In genomic region chr1:25821112-25821476, GRCh38 we compare ENCODE assay signal across 8 cellular contexts. TPM values are rescaled to one million over a fixed set of nuclear protein-coding genes. Genes with fewer than 3 reads are reported as not detected.
DNase-seq lines count a peak whose midpoint lies in the region; ATAC-seq and TF ChIP-seq lines count a peak whose summit lies in the region.

No MANE protein-coding gene starts in this region.

- H3K4me3 Mint-ChIP-seq in activated CD8-positive, alpha-beta memory T cell treated with anti-CD3 and anti-CD28 coated beads, Interleukin-2, amount 10 ng/mL, durations not matched to agents 7 days and 5 days: peak overlapping the region; percentile 91
- peak overlapping the region; percentile 99 for H3K4me3 Mint-ChIP-seq in activated naive CD8-positive, alpha-beta T cell

- no peak for ATAC-seq in activated CD8-positive, alpha-beta memory T cell treated with anti-CD3 and anti-CD28 coated beads, Interleukin-2, amount 10 ng/mL, durations not matched to agents 7 days and 5 days
- ATAC-seq in thoracic aorta (ENCODE audit: insufficient number of reproducible peaks, low FRiP score, low read depth) (no peak), HG03469 (IDR thresholded peaks at IDR 0.05; ENCODE audit: unreplicated experiment) (no peak), GM18517 (IDR thresholded peaks at IDR 0.05; ENCODE audit: unreplicated experiment) (no peak), left colon (no peak)

- H3K27ac Mint-ChIP-seq in activated CD8-positive, alpha-beta memory T cell treated with anti-CD3 and anti-CD28 coated beads, Interleukin-2, amount 10 ng/mL, durations not matched to agents 7 days and 5 days: peak overlapping the region; percentile 92
- H3K27ac Mint-ChIP-seq in activated naive CD8-positive, alpha-beta T cell: peak overlapping the region; percentile 98

- peaks cover 19 to 38% of the 10 kb centered on the region in 2 donors for H3K4me1 ChIP-seq in thoracic aorta (ENCODE audit: control insufficient read depth in 1 of 2, low read depth in 2 of 2)

- no peaks in the 10 kb centered on the region for H3K9me3 Mint-ChIP-seq in activated CD8-positive, alpha-beta memory T cell treated with anti-CD3 and anti-CD28 coated beads, Interleukin-2, amount 10 ng/mL, durations not matched to agents 7 days and 5 days (ENCODE audit: low read depth)
- H3K9me3 Mint-ChIP-seq in activated naive CD8-positive, alpha-beta T cell (ENCODE audit: low read depth): no peaks in the 10 kb centered on the region

- H3K4me1 Mint-ChIP-seq in activated CD8-positive, alpha-beta memory T cell treated with anti-CD3 and anti-CD28 coated beads, Interleukin-2, amount 10 ng/mL, durations not matched to agents 7 days and 5 days: peaks cover 23% of the 10 kb centered on the region
- peaks cover 30% of the 10 kb centered on the region for H3K4me1 Mint-ChIP-seq in activated naive CD8-positive, alpha-beta T cell (ENCODE audit: low read depth)

- H3K4me3 ChIP-seq in kidney epithelial cell (ENCODE audit: low read depth, low read length) (peak overlapping the region; percentile 85), thoracic aorta (peak overlapping the region; percentile 94)

- H3K27me3 ChIP-seq in kidney epithelial cell (ENCODE audit: control insufficient read depth, insufficient read depth, low read length) (no peaks in the 10 kb centered on the region), thoracic aorta (replicated peaks; ENCODE audit: insufficient read depth) (no peaks in the 10 kb centered on the region)

- H3K27me3 Mint-ChIP-seq in activated CD8-positive, alpha-beta memory T cell treated with anti-CD3 and anti-CD28 coated beads, Interleukin-2, amount 10 ng/mL, durations not matched to agents 7 days and 5 days: no peaks in the 10 kb centered on the region
- no peaks in the 10 kb centered on the region for H3K27me3 Mint-ChIP-seq in activated naive CD8-positive, alpha-beta T cell

- peaks cover 4% of the 10 kb centered on the region for H3K36me3 Mint-ChIP-seq in activated CD8-positive, alpha-beta memory T cell treated with anti-CD3 and anti-CD28 coated beads, Interleukin-2, amount 10 ng/mL, durations not matched to agents 7 days and 5 days
- H3K36me3 Mint-ChIP-seq in activated naive CD8-positive, alpha-beta T cell: no peaks in the 10 kb centered on the region

- intact Hi-C loops in left colon (cut with DNase I, micrococcal nuclease): no loop called here

- TF ChIP-seq CTCF in kidney epithelial cell (IDR thresholded peaks at IDR 0.05; ENCODE audit: insufficient read depth, low read length, poor library complexity, severe bottlenecking) (no peak), thoracic aorta (IDR thresholded peaks at IDR 0.05) (no peak)

- CTCF ChIA-PET in activated CD8-positive, alpha-beta memory T cell treated with anti-CD3 and anti-CD28 coated beads, Interleukin-2, amount 10 ng/mL, durations not matched to agents 7 days and 5 days (lab: Charles Lee): interaction anchor here (1.1 to 2.9 kb wide), 5 partner anchors 23 to 288 kb away, joined by 3 to 11 read pairs (median 4); partner anchors contain the start of gene PAFAH2

- H3K36me3 ChIP-seq in kidney epithelial cell (ENCODE audit: control insufficient read depth, insufficient read depth, low read length) (no peaks in the 10 kb centered on the region), thoracic aorta (peaks cover 4% of the 10 kb centered on the region)

- peak overlapping the region; percentile 84 to 89 for H3K27ac ChIP-seq in thoracic aorta

- no peak for DNase-seq in activated CD8-positive, alpha-beta memory T cell treated with anti-CD3 and anti-CD28 coated beads, Interleukin-2, amount 10 ng/mL, durations not matched to agents 7 days and 5 days
- no peak for DNase-seq in activated CD8-positive, alpha-beta memory T cell treated with anti-CD3 and anti-CD28 coated beads, Interleukin-2, amount 50 U/mL, for 4 hours
- DNase-seq in kidney epithelial cell (ENCODE audit: low read depth) (no peak), thoracic aorta (ENCODE audit: low spot score) (no peak), left colon (no peak)

- no peaks in the 10 kb centered on the region for H3K9me3 ChIP-seq in thoracic aorta

RNA-seq across cellular contexts. Expression of gene MTFR1L, which starts 1.3 kb away (rescaled TPM):
- 10 to 100 TPM; 28.9 to 31.2 TPM for total RNA-seq in activated CD8-positive, alpha-beta memory T cell treated with anti-CD3 and anti-CD28 coated beads, Interleukin-2, amount 10 ng/mL, durations not matched to agents 7 days and 5 days
- total RNA-seq in kidney epithelial cell (46.3 and 51.0 TPM in 2 replicates), thoracic aorta (10 to 100 TPM; 63.4 to 81.9 TPM), left colon (10 to 100 TPM; 42.1 to 59.4 TPM)

RNA-seq across cellular contexts. Expression of gene SELENON, which starts 21.1 kb away (rescaled TPM):
- total RNA-seq in activated CD8-positive, alpha-beta memory T cell treated with anti-CD3 and anti-CD28 coated beads, Interleukin-2, amount 10 ng/mL, durations not matched to agents 7 days and 5 days: 1 to 10 TPM; 2.7 to 2.9 TPM
- 50.8 and 65.6 TPM in 2 replicates for total RNA-seq in kidney epithelial cell
- 10 to 100 TPM; 44.1 to 48.6 TPM for total RNA-seq in thoracic aorta
- 10 to 100 TPM; 29.6 to 33.2 TPM for total RNA-seq in left colon

RNA-seq across cellular contexts. Expression of gene AUNIP, which starts 38.2 kb away (rescaled TPM):
- 1 to 10 TPM; 8.1 to 9.8 TPM for total RNA-seq in activated CD8-positive, alpha-beta memory T cell treated with anti-CD3 and anti-CD28 coated beads, Interleukin-2, amount 10 ng/mL, durations not matched to agents 7 days and 5 days
- total RNA-seq in kidney epithelial cell: 1.7 and 6.2 TPM in 2 replicates
- not detected for total RNA-seq in thoracic aorta
- under 1 TPM in 1 of 2 donors, not detected in 1; 0.98 TPM for total RNA-seq in left colon

RNA-seq across cellular contexts. Expression of gene PAQR7, which starts 54.4 kb away (rescaled TPM):
- 1 to 10 TPM; 2.2 to 5.0 TPM for total RNA-seq in activated CD8-positive, alpha-beta memory T cell treated with anti-CD3 and anti-CD28 coated beads, Interleukin-2, amount 10 ng/mL, durations not matched to agents 7 days and 5 days
- total RNA-seq in kidney epithelial cell (8.7 and 11.9 TPM in 2 replicates), thoracic aorta (1 to 10 TPM; 7.0 to 7.1 TPM), left colon (1 to 10 TPM; 2.3 to 3.3 TPM)

Comparison
In these comparisons a context has a peak if more than half of its experiments do, and no peak if none do; other contexts are left out.
1. RNA of gene SELENON, which starts 21.1 kb away (total RNA-seq): 50.8 to 65.6 TPM in kidney epithelial cell, 44.1 to 48.6 TPM in thoracic aorta and 29.6 to 33.2 TPM in left colon; 2.7 to 2.9 TPM in activated CD8-positive, alpha-beta memory T cell treated with anti-CD3 and anti-CD28 coated beads, Interleukin-2, amount 10 ng/mL, durations not matched to agents 7 days and 5 days; every median in the first group is over 4 times any median in the second.